In genomic region chr6:113970808-113971676, GRCh38 we compare ENCODE assay signal across 1 cellular context.
TF ChIP-seq lines count a peak whose summit lies in the region.

Gene HDAC2 (minus strand): TSS chr6:113971148. CDS start chr6:113970908, 240 bp downstream.

TF ChIP-seq in HepG2, 621 proteins besides CTCF, POLR2A, EP300 and RAD21 (continued from another document and continues in another):
- TF ChIP-seq MZF1 (CRISPR knock-in tag; IDR thresholded peaks at IDR 0.05; ENCODE audit: borderline replicate concordance), result 0 out of 2 replicates have a peak, but pooled peaks have one; percentile 26
- TF ChIP-seq EHMT2 (IDR thresholded peaks at IDR 0.05; ENCODE audit: borderline replicate concordance, low read depth, low read length), result no peak
- TF ChIP-seq SKI (IDR thresholded peaks at IDR 0.05; ENCODE audit: partially characterized antibody), result peak; percentile 45
- peak; percentile 56; the same call in 1 of the 2 replicates for TF ChIP-seq ZNF646 (CRISPR knock-in tag; IDR thresholded peaks at IDR 0.05)
- peak; percentile 91 for TF ChIP-seq THRA (CRISPR knock-in tag; IDR thresholded peaks at IDR 0.05; ENCODE audit: borderline replicate concordance)
- TF ChIP-seq ZNF484 (CRISPR knock-in tag; IDR thresholded peaks at IDR 0.05; ENCODE audit: borderline replicate concordance, low read depth), result no peak
- peak; percentile 100 for TF ChIP-seq MAX (IDR thresholded peaks at IDR 0.05)
- peak; percentile 96 for TF ChIP-seq ZNF275 (CRISPR knock-in tag; IDR thresholded peaks at IDR 0.05; ENCODE audit: borderline replicate concordance)
- 0 out of 2 replicates have a peak, but pooled peaks have one; percentile 9 for TF ChIP-seq CREB1 (IDR thresholded peaks at IDR 0.05)
- TF ChIP-seq CREB1 (CRISPR knock-in tag; IDR thresholded peaks at IDR 0.05), result no peak
- peak; percentile 92 for TF ChIP-seq CHCHD3 (CRISPR knock-in tag; IDR thresholded peaks at IDR 0.05)
- no peak for TF ChIP-seq CEBPZ (IDR thresholded peaks at IDR 0.05; ENCODE audit: low read length)
- peak; percentile 99 for TF ChIP-seq SATB2 (CRISPR knock-in tag; IDR thresholded peaks at IDR 0.05)
- TF ChIP-seq ZNF264 (CRISPR knock-in tag; IDR thresholded peaks at IDR 0.05), result peak; percentile 97
- peak; percentile 91 for TF ChIP-seq IKZF5 (CRISPR knock-in tag; IDR thresholded peaks at IDR 0.05)
- TF ChIP-seq CC2D1A (CRISPR knock-in tag; IDR thresholded peaks at IDR 0.05), result peak; percentile 88; the same call in 1 of the 2 replicates
- TF ChIP-seq PHF21A (CRISPR knock-in tag; IDR thresholded peaks at IDR 0.05), result no peak
- peak; percentile 86 for TF ChIP-seq FOXO1 (CRISPR knock-in tag; IDR thresholded peaks at IDR 0.05)
- peak; percentile 89 for TF ChIP-seq ZNF329 (CRISPR knock-in tag; IDR thresholded peaks at IDR 0.05; ENCODE audit: low read depth)
- TF ChIP-seq NFE2L1 (CRISPR knock-in tag; IDR thresholded peaks at IDR 0.05; ENCODE audit: borderline replicate concordance), result peak; percentile 88
- TF ChIP-seq ZBTB38 (CRISPR knock-in tag; IDR thresholded peaks at IDR 0.05), result peak; percentile 71; the same call in 1 of the 2 replicates
- no peak for TF ChIP-seq NFRKB (IDR thresholded peaks at IDR 0.05)
- peak; percentile 80; the same call in 1 of the 2 replicates for TF ChIP-seq NRL (CRISPR knock-in tag; IDR thresholded peaks at IDR 0.05; ENCODE audit: borderline replicate concordance)
- TF ChIP-seq ZBTB42 (CRISPR knock-in tag; IDR thresholded peaks at IDR 0.05), result peak; percentile 94; the same call in 1 of the 2 replicates
- peak; percentile 83 for TF ChIP-seq ZNF280B (CRISPR knock-in tag; IDR thresholded peaks at IDR 0.05; ENCODE audit: borderline replicate concordance)
- peak; percentile 98 for TF ChIP-seq ZNF670 (CRISPR knock-in tag; IDR thresholded peaks at IDR 0.05; ENCODE audit: borderline replicate concordance)
- TF ChIP-seq ISX (CRISPR knock-in tag; conservative IDR thresholded peaks at IDR 0.05), result peak; percentile 96
- TF ChIP-seq ZKSCAN8 (CRISPR knock-in tag; IDR thresholded peaks at IDR 0.05; ENCODE audit: borderline replicate concordance), result peak; percentile 51; the same call in 1 of the 2 replicates
- TF ChIP-seq HBP1 (CRISPR knock-in tag; IDR thresholded peaks at IDR 0.05; ENCODE audit: low read depth), result peak; percentile 83
- TF ChIP-seq TP53 (CRISPR knock-in tag; conservative IDR thresholded peaks at IDR 0.05), result peak; percentile 82; the same call in 1 of the 2 replicates
- TF ChIP-seq RFX1 (IDR thresholded peaks at IDR 0.05), result no peak
- TF ChIP-seq ZNF343 (CRISPR knock-in tag; IDR thresholded peaks at IDR 0.05), result peak; percentile 97
- no peak; the same call in 1 of the 2 replicates for TF ChIP-seq ESRRA (CRISPR knock-in tag; IDR thresholded peaks at IDR 0.05; ENCODE audit: low read depth)
- TF ChIP-seq GTF2F1 (IDR thresholded peaks at IDR 0.05; ENCODE audit: low read length), result no peak
- peak; percentile 94 for TF ChIP-seq NR1H2 (CRISPR knock-in tag; IDR thresholded peaks at IDR 0.05; ENCODE audit: borderline replicate concordance, low read depth)
- peak; percentile 92 for TF ChIP-seq ZNF780A (CRISPR knock-in tag; IDR thresholded peaks at IDR 0.05)
- peak; percentile 95 for TF ChIP-seq HOXA3 (CRISPR knock-in tag; IDR thresholded peaks at IDR 0.05)
- peak; percentile 75; the same call in 1 of the 2 replicates for TF ChIP-seq ZNF414 (CRISPR knock-in tag; IDR thresholded peaks at IDR 0.05)
- TF ChIP-seq RCOR2 (CRISPR knock-in tag; IDR thresholded peaks at IDR 0.05), result peak; percentile 63; the same call in 1 of the 2 replicates
- TF ChIP-seq AGO1 (IDR thresholded peaks at IDR 0.05; ENCODE audit: low read depth, low read length, poor library complexity, severe bottlenecking), result peak; percentile 27
- peak; percentile 87 for TF ChIP-seq HDAC1 (CRISPR knock-in tag; IDR thresholded peaks at IDR 0.05)
- TF ChIP-seq TAF1 (CRISPR knock-in tag; IDR thresholded peaks at IDR 0.05), result peak; percentile 93
- peak; percentile 93; the same call in 1 of the 2 replicates for TF ChIP-seq TERF1 (CRISPR knock-in tag; IDR thresholded peaks at IDR 0.05)
- peak; percentile 96 for TF ChIP-seq SRY (CRISPR knock-in tag; IDR thresholded peaks at IDR 0.05)
